ENCODE assay signal across 27 cellular contexts in the genomic region with DNA sequence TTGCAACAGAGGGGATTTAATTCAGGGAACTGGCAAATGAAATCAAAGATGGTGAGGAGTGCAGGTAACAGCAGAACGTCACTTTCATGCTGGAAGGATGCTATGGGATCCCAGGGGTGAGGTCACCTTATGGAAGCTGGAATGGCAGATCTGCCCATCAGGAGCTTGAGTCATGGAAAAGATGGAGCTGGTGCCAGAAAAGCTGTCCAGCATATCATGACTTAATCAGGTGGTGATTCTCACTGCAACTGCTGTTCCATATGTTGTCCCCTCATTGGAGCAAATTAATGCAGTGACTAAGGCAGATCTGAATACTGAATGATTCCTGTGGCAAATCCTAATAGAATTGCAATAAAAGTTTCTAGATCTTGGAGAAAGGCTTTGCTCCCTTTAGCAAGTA. TPM values are rescaled to one million over a fixed set of nuclear protein-coding genes. Genes with fewer than 3 reads are reported as not detected.
"Had no signal": no experiment of that assay in that cellular context is flagged by ENCODE, and none has a peak within 500 bp of the region (broad histone marks: within the 10 kb centered on the region; RNA-seq: fewer than 3 reads in every experiment).

No MANE protein-coding gene starts in this region.

- H3K9me3 Mint-ChIP-seq: activated naive CD4-positive, alpha-beta T cell treated with anti-CD3 and anti-CD28 coated beads, Interleukin-2, amount 50 U/mL, for 72 hours; activated T-cell treated with anti-CD3 and anti-CD28 coated beads, Interleukin-2, amount 50 U/mL, for 72 hours; dendritic cell treated with granulocyte-macrophage colony-stimulating factor and Interleukin-4, amounts not matched to agents 40 ng/mL and 50 ng/mL, for 4 days; nephron progenitor cell; T-helper 1 cell treated with Interleukin-12 subunit alpha and Interleukin-12 subunit beta and Interleukin-4 antibody, amounts not matched to agents 30 μg/mL and 1 μg/mL, for 36 hours had no signal

- DNase-seq: activated CD4-positive, alpha-beta T cell treated with anti-CD3 and anti-CD28 coated beads, Interleukin-2, amount 50 U/mL, for 4 hours; activated gamma-delta T cell; activated T-cell treated with anti-CD3 and anti-CD28 coated beads, Interleukin-2, amount 50 U/mL, for 72 hours; adrenal gland; effector CD8-positive, alpha-beta T cell; esophagus squamous epithelium; foreskin melanocyte; glutamatergic neuron; hippocampal formation; midbrain; nephron progenitor cell; nucleus accumbens; posterior cingulate gyrus; stimulated activated CD8-positive, alpha-beta memory T cell treated with anti-CD3 and anti-CD28 coated beads, Interleukin-4, amount 100 ng/mL, for 48 hours; stimulated activated naive CD4-positive, alpha-beta T cell; uterus; WERI-Rb-1 had no signal

- ATAC-seq: activated naive CD4-positive, alpha-beta T cell treated with anti-CD3 and anti-CD28 coated beads, Interleukin-2, amount 50 U/mL, for 72 hours; activated T-cell treated with anti-CD3 and anti-CD28 coated beads, Interleukin-2, amount 50 U/mL, for 72 hours; left lobe of liver had no signal

- H3K4me1 Mint-ChIP-seq: nephron progenitor cell had no signal

- H3K27ac ChIP-seq: adrenal gland, cardiac muscle cell, esophagus squamous epithelium, tibial nerve, uterus, WERI-Rb-1 had no signal

- H3K27ac Mint-ChIP-seq: activated naive CD4-positive, alpha-beta T cell treated with anti-CD3 and anti-CD28 coated beads, Interleukin-2, amount 50 U/mL, for 72 hours; activated T-cell treated with anti-CD3 and anti-CD28 coated beads, Interleukin-2, amount 50 U/mL, for 72 hours; dendritic cell treated with granulocyte-macrophage colony-stimulating factor and Interleukin-4, amounts not matched to agents 40 ng/mL and 50 ng/mL, for 4 days; nephron progenitor cell; T-helper 1 cell treated with Interleukin-12 subunit alpha and Interleukin-12 subunit beta and Interleukin-4 antibody, amounts not matched to agents 30 μg/mL and 1 μg/mL, for 36 hours had no signal

- H3K36me3 ChIP-seq: adrenal gland, cardiac muscle cell, esophagus squamous epithelium, tibial nerve, uterus, WERI-Rb-1 had no signal

- H3K4me3 ChIP-seq: adrenal gland, cardiac muscle cell, esophagus squamous epithelium, lung, tibial nerve, uterus had no signal

- H3K9me3 ChIP-seq: adrenal gland, esophagus squamous epithelium, tibial nerve, uterus had no signal

- H3K36me3 Mint-ChIP-seq: activated naive CD4-positive, alpha-beta T cell treated with anti-CD3 and anti-CD28 coated beads, Interleukin-2, amount 50 U/mL, for 72 hours had no signal

- H3K27me3 ChIP-seq: adrenal gland, cardiac muscle cell, esophagus squamous epithelium, tibial nerve, uterus had no signal

- H3K27me3 Mint-ChIP-seq: dendritic cell treated with granulocyte-macrophage colony-stimulating factor and Interleukin-4, amounts not matched to agents 40 ng/mL and 50 ng/mL, for 4 days had no signal

- H3K4me1 ChIP-seq: adrenal gland, esophagus squamous epithelium, tibial nerve, uterus had no signal

- H3K4me3 Mint-ChIP-seq: activated T-cell treated with anti-CD3 and anti-CD28 coated beads, Interleukin-2, amount 50 U/mL, for 72 hours; dendritic cell treated with granulocyte-macrophage colony-stimulating factor and Interleukin-4, amounts not matched to agents 40 ng/mL and 50 ng/mL, for 4 days; nephron progenitor cell; T-helper 1 cell treated with Interleukin-12 subunit alpha and Interleukin-12 subunit beta and Interleukin-4 antibody, amounts not matched to agents 30 μg/mL and 1 μg/mL, for 36 hours had no signal

RNA-seq across cellular contexts. Expression of gene HHLA2, which starts 38.4 kb away (rescaled TPM):
- total RNA-seq: adrenal gland, chondrocyte, esophagus squamous epithelium, left lobe of liver, subcutaneous adipose tissue had no signal
- polyA plus RNA-seq: cardiac muscle cell, keratinocyte had no signal
